8 cellular contexts compared by ENCODE assay signal in the genomic region with DNA sequence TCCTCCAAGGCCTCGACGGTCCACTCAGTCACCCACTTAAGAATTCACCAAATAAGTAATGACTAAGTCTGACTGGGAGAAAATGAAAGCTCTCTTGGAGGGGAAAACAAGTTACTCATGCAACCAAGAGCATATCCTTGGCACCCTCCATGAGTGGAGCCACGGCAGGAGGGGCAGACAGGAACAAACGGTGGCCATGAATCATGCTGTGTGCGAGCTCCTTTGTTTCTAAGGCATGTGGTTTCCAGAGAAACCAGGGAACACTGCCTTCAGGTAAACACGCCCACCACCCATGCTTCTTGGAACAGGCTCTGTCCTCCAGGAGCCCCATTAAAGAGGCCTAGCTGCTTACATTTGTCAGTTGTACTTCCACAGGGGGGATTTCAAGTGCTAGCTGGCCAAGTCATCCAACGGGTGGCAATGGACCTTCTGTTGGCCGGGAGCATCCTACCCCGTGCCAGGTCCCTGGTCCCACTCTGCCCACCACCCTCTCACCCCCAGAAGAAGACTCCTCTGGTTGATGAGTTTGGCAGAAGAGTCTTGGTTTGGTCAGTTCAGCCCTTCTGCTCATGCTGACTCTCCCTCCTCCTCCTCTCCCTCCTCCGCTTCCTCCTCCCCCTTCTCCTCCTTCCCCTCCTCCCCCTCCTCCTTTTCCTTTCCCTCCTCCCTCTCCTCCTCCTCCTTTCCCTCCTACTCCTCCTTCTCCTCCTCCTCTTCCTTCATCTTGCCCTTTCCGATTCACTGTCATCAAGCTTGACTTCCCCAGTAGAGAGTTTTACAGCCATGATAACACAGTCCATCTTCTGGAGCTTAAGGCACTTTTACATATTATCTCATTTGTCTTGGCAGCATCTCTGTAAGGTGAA.
DNase-seq lines count a peak whose midpoint lies in the region; ATAC-seq and TF ChIP-seq lines count a peak whose summit lies in the region.

No MANE protein-coding gene starts in this region.

- H3K4me1 Mint-ChIP-seq in activated naive CD8-positive, alpha-beta T cell treated with anti-CD3 and anti-CD28 coated beads, Interleukin-2, amount 50 U/mL, for 24 hours: peaks cover 21% of the 10 kb centered on the region
- H3K4me1 Mint-ChIP-seq in activated naive CD8-positive, alpha-beta T cell treated with anti-CD3 and anti-CD28 coated beads for 36 hours: peaks cover 5% of the 10 kb centered on the region
- 0 out of 2 replicates have a peak, but pooled peaks cover 4% of the 10 kb centered on the region for H3K4me1 Mint-ChIP-seq in WTC11

- no peak overlapping the region for H3K4me3 ChIP-seq in upper lobe of left lung

- no peak for TF ChIP-seq CTCF in WTC11 (IDR thresholded peaks at IDR 0.05)
- no peak for TF ChIP-seq CTCF in upper lobe of left lung (IDR thresholded peaks at IDR 0.05)

- H3K4me1 ChIP-seq in upper lobe of left lung: peaks cover 0 to 8% (median 4%) of the 10 kb centered on the region in 4 donors

- no peaks in the 10 kb centered on the region for H3K36me3 Mint-ChIP-seq in activated naive CD8-positive, alpha-beta T cell treated with anti-CD3 and anti-CD28 coated beads, Interleukin-2, amount 50 U/mL, for 24 hours (ENCODE audit: low read depth)
- H3K36me3 Mint-ChIP-seq in activated naive CD8-positive, alpha-beta T cell treated with anti-CD3 and anti-CD28 coated beads for 36 hours: no peaks in the 10 kb centered on the region
- H3K36me3 Mint-ChIP-seq in WTC11: no peaks in the 10 kb centered on the region

- H3K36me3 ChIP-seq in upper lobe of left lung: no peaks in the 10 kb centered on the region

- no peaks in the 10 kb centered on the region for H3K9me3 ChIP-seq in upper lobe of left lung

- no peaks in the 10 kb centered on the region for H3K27me3 ChIP-seq in upper lobe of left lung

- no peak overlapping the region for H3K27ac Mint-ChIP-seq in activated naive CD8-positive, alpha-beta T cell treated with anti-CD3 and anti-CD28 coated beads, Interleukin-2, amount 50 U/mL, for 24 hours
- no peak overlapping the region for H3K27ac Mint-ChIP-seq in activated naive CD8-positive, alpha-beta T cell treated with anti-CD3 and anti-CD28 coated beads for 36 hours
- H3K27ac Mint-ChIP-seq in WTC11: no peak overlapping the region

- DNase-seq in activated naive CD8-positive, alpha-beta T cell treated with anti-CD3 and anti-CD28 coated beads, Interleukin-2, amount 50 U/mL, for 24 hours: peak; percentile 11
- DNase-seq in activated naive CD8-positive, alpha-beta T cell treated with anti-CD3 and anti-CD28 coated beads for 36 hours: no peak
- no peak for DNase-seq in WTC11 (ENCODE audit: low spot score)
- peak; percentile 60 for DNase-seq in iPS-NIHi11 (ENCODE audit: low spot score)
- DNase-seq in upper lobe of left lung: peak in 1 of 2 donors; percentile 66
- no peak for DNase-seq in cerebellum (ENCODE audit: low spot score)

- ATAC-seq in activated naive CD8-positive, alpha-beta T cell treated with anti-CD3 and anti-CD28 coated beads, Interleukin-2, amount 50 U/mL, for 24 hours: peak; percentile 76
- ATAC-seq in WTC11 (peak; percentile 34; the same call in 1 of the 2 replicates), upper lobe of left lung (ENCODE audit: low FRiP score in 2 of 2) (peak; percentile 53 to 83), HG03460 (IDR thresholded peaks at IDR 0.05; ENCODE audit: unreplicated experiment) (no peak), GM19455 (IDR thresholded peaks at IDR 0.05; ENCODE audit: unreplicated experiment) (no peak)

- WGBS in upper lobe of left lung, 2 donors: 57 to 62% methylated on average over 10 to 11 of the region's 11 CpGs

- CTCF ChIA-PET in WTC11 (lab: Charles Lee): interaction anchor here (0.8 to 2.4 kb wide), 3 partner anchors 31 to 56 kb away, joined by 4 to 9 read pairs (median 4); no protein-coding TSS in a partner anchor

- H3K27ac ChIP-seq in upper lobe of left lung: peak overlapping the region in 3 of 4 donors; percentile 27 to 43 (median 38)

- H3K9me3 Mint-ChIP-seq in activated naive CD8-positive, alpha-beta T cell treated with anti-CD3 and anti-CD28 coated beads, Interleukin-2, amount 50 U/mL, for 24 hours: no peaks in the 10 kb centered on the region
- no peaks in the 10 kb centered on the region for H3K9me3 Mint-ChIP-seq in activated naive CD8-positive, alpha-beta T cell treated with anti-CD3 and anti-CD28 coated beads for 36 hours
- no peaks in the 10 kb centered on the region for H3K9me3 Mint-ChIP-seq in WTC11

- TF ChIP-seq EP300 in upper lobe of left lung (IDR thresholded peaks at IDR 0.05): no peak

- H3K27me3 Mint-ChIP-seq in activated naive CD8-positive, alpha-beta T cell treated with anti-CD3 and anti-CD28 coated beads, Interleukin-2, amount 50 U/mL, for 24 hours: no peaks in the 10 kb centered on the region
- H3K27me3 Mint-ChIP-seq in activated naive CD8-positive, alpha-beta T cell treated with anti-CD3 and anti-CD28 coated beads for 36 hours: no peaks in the 10 kb centered on the region
- H3K27me3 Mint-ChIP-seq in WTC11 (ENCODE audit: low read depth): no peaks in the 10 kb centered on the region

- H3K4me3 Mint-ChIP-seq in activated naive CD8-positive, alpha-beta T cell treated with anti-CD3 and anti-CD28 coated beads, Interleukin-2, amount 50 U/mL, for 24 hours: no peak overlapping the region
- H3K4me3 Mint-ChIP-seq in activated naive CD8-positive, alpha-beta T cell treated with anti-CD3 and anti-CD28 coated beads for 36 hours: no peak overlapping the region
- no peak overlapping the region for H3K4me3 Mint-ChIP-seq in WTC11

- no peak for TF ChIP-seq POLR2A in upper lobe of left lung (IDR thresholded peaks at IDR 0.05)

- POLR2A ChIA-PET in WTC11 (lab: Charles Lee): interaction anchor here (0.6 kb wide), 1 partner anchor 13 kb away, joined by 3 read pairs; no protein-coding TSS in a partner anchor

TF ChIP-seq in WTC11, 78 proteins besides CTCF, POLR2A, EP300 and RAD21:
- no peak for TF ChIP-seq TEAD4 (CRISPR knock-in tag; IDR thresholded peaks at IDR 0.05)
- TF ChIP-seq ZNF263 (CRISPR knock-in tag; IDR thresholded peaks at IDR 0.05; ENCODE audit: low read depth): peak; percentile 72

Comparison
In these comparisons a context has a peak if more than half of its experiments do, and no peak if none do; other contexts are left out.
1. DNase-seq: peak in activated naive CD8-positive, alpha-beta T cell treated with anti-CD3 and anti-CD28 coated beads, Interleukin-2, amount 50 U/mL, for 24 hours (single experiment) and iPS-NIHi11 (single experiment); none in activated naive CD8-positive, alpha-beta T cell treated with anti-CD3 and anti-CD28 coated beads for 36 hours (single experiment), WTC11 (single experiment) and cerebellum (single experiment).
2. ATAC-seq: peak in activated naive CD8-positive, alpha-beta T cell treated with anti-CD3 and anti-CD28 coated beads, Interleukin-2, amount 50 U/mL, for 24 hours (single experiment), WTC11 (single experiment) and upper lobe of left lung (2 of 2); none in HG03460 (single experiment) and GM19455 (single experiment).